ENCODE assay signal across 8 cellular contexts in the genomic region with DNA sequence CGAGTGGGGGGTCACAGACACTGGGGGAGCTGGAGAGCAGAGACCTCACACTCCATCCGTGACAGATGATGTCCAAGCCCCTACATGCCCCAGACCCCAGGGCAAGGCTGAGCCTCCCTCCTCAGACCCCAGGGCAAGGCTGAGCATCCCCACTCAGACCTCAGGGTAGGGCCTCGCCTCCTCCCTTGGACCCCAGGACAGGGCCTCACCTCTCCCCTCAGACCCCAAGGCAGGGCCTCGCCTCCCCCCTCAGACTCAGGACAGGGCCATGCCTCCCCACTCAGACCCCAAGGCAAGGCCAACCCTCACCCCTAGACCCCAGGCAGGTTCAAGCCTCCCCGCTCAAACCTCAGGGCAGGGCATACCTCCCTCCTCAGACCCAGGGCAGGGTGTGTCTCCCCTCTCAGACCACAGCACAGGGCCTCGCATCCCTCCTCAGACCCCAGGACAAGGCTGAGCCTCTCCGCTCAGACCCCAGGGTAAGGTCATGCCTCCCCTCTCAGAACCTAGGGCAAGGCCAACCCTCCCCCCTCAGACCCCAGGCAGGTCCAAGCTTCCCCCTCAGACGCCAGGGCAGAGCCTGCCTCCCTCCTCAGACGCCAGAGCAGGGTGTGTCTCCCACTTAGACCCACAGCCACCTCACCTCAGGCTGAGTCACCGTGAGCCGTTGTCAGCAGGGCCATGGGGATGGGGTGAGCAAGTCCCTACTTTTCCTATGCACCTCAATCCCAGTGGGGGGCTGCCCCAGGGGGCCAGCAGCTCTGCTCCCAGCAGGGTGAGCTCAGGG. TPM values are rescaled to one million over a fixed set of nuclear protein-coding genes. Genes with fewer than 3 reads are reported as not detected.
DNase-seq lines count a peak whose midpoint lies in the region; ATAC-seq and TF ChIP-seq lines count a peak whose summit lies in the region.

No MANE protein-coding gene starts in this region.

- TF ChIP-seq RAD21 in SK-N-SH (IDR thresholded peaks at IDR 0.05; ENCODE audit: low read length): no peak

- H3K27me3 Mint-ChIP-seq in activated CD4-positive, alpha-beta memory T cell treated with anti-CD3 and anti-CD28 coated beads, Interleukin-2, amount 10 ng/mL, durations not matched to agents 7 days and 5 days: no peaks in the 10 kb centered on the region

- TF ChIP-seq EP300 in SK-N-SH (IDR thresholded peaks at IDR 0.05; ENCODE audit: borderline replicate concordance in 1 of 2, low read depth in 1 of 2, low read length in 1 of 2): no peak

- H2AFZ ChIP-seq in SK-N-SH (ENCODE audit: low read depth): no peak overlapping the region
- H2AFZ ChIP-seq in fibroblast of lung (ENCODE audit: low read length): peak overlapping the region; percentile 30

- H3K9ac ChIP-seq in SK-N-SH (no peak overlapping the region), fibroblast of lung (ENCODE audit: insufficient read depth, low read length) (no peak overlapping the region)

- H3K4me2 ChIP-seq in SK-N-SH (no peak overlapping the region), fibroblast of lung (ENCODE audit: extremely low read depth, insufficient read depth, low read length) (peak overlapping the region; percentile 59)

- H3K4me1 ChIP-seq in SK-N-SH (ENCODE audit: control insufficient read depth in 1 of 2, insufficient read depth in 2 of 2, low read depth in 1 of 2, low read length in 1 of 2) (no peaks in the 10 kb centered on the region; a peak in 1 of 4 replicates), fibroblast of lung (ENCODE audit: control insufficient read depth, extremely low read depth, insufficient read depth, low read length) (peaks cover 11% of the 10 kb centered on the region)

- H3K36me3 Mint-ChIP-seq in activated CD4-positive, alpha-beta memory T cell treated with anti-CD3 and anti-CD28 coated beads, Interleukin-2, amount 10 ng/mL, durations not matched to agents 7 days and 5 days (ENCODE audit: low read depth): peaks cover 42% of the 10 kb centered on the region

- TF ChIP-seq CTCF in SK-N-SH (IDR thresholded peaks at IDR 0.05) (no peak), fibroblast of lung (conservative IDR thresholded peaks at IDR 0.05 in 1 of 2, IDR thresholded peaks at IDR 0.05 in 1 of 2; ENCODE audit: low read depth in 1 of 2, low read length in 2 of 2) (no peak)

- DNase-seq in SK-N-SH (no peak), fibroblast of lung (ENCODE audit: low read depth in 2 of 2) (peak; percentile 33 to 73), MV-4-11 (lab: John Stamatoyannopoulos, UW) (no peak), NCI-H446 treated with DMSO at 0.1 percent for 48 hours (lab: John Stamatoyannopoulos, UW) (no peak)
- DNase-seq in activated CD4-positive, alpha-beta memory T cell treated with anti-CD3 and anti-CD28 coated beads, Interleukin-2, amount 10 ng/mL, durations not matched to agents 7 days and 5 days: peak; percentile 86
- DNase-seq in stimulated activated CD4-positive, alpha-beta T cell treated with anti-CD3 and anti-CD28 coated beads, TNF-alpha, amount 100 ng/mL, for 4 hours (ENCODE audit: low read depth in 3 of 3): peak; percentile 42 to 64 (median 57)

- no peaks in the 10 kb centered on the region for H3K9me3 Mint-ChIP-seq in activated CD4-positive, alpha-beta memory T cell treated with anti-CD3 and anti-CD28 coated beads, Interleukin-2, amount 10 ng/mL, durations not matched to agents 7 days and 5 days

- no peaks in the 10 kb centered on the region for H3K9me2 ChIP-seq in SK-N-SH

- H3K4me1 Mint-ChIP-seq in activated CD4-positive, alpha-beta memory T cell treated with anti-CD3 and anti-CD28 coated beads, Interleukin-2, amount 10 ng/mL, durations not matched to agents 7 days and 5 days: peaks cover 25% of the 10 kb centered on the region

- 92% methylated on average over 2 of the region's 11 CpGs for WGBS in SK-N-SH (ENCODE audit: low lambda C conversion rate)

- POLR2A ChIA-PET in SK-N-SH (lab: Yijun Ruan, JAX): interaction anchor here (0.6 kb wide), 1 partner anchor 327 kb away, joined by 3 read pairs; no protein-coding TSS in a partner anchor
- POLR2A ChIA-PET in activated CD4-positive, alpha-beta memory T cell treated with anti-CD3 and anti-CD28 coated beads, Interleukin-2, amount 10 ng/mL, durations not matched to agents 7 days and 5 days (lab: Charles Lee): interaction anchor here (0.6 to 2.4 kb wide), 12 partner anchors 9 to 330 kb away, joined by 3 to 20 read pairs (median 5); a partner anchor contains a TSS

- H3K9me3 ChIP-seq in SK-N-SH (no peaks in the 10 kb centered on the region), fibroblast of lung (ENCODE audit: control insufficient read depth, insufficient read depth, low read depth, low read length) (no peaks in the 10 kb centered on the region)

- H3K27ac ChIP-seq in SK-N-SH (ENCODE audit: low read depth in 2 of 2, low read length in 1 of 2) (no peak overlapping the region), fibroblast of lung (ENCODE audit: insufficient read depth, low read length) (peak overlapping the region; percentile 54)

- H3K36me3 ChIP-seq in SK-N-SH (replicated peaks in 1 of 2; ENCODE audit: control insufficient read depth in 1 of 2, insufficient read depth in 2 of 2, low read length in 1 of 2): no peaks in the 10 kb centered on the region
- H3K36me3 ChIP-seq in fibroblast of lung (ENCODE audit: control insufficient read depth, insufficient read depth, low read length): no peaks in the 10 kb centered on the region

- ATAC-seq in SK-N-SH treated with all-trans-retinoic acid at 6 μM for 48 hours (peak; percentile 59), GM21381 (IDR thresholded peaks at IDR 0.05; ENCODE audit: unreplicated experiment) (no peak)

- H3K79me2 ChIP-seq in SK-N-SH (ENCODE audit: insufficient read depth) (no peaks in the 10 kb centered on the region), fibroblast of lung (ENCODE audit: control insufficient read depth, insufficient read depth, low read length) (no peaks in the 10 kb centered on the region)

- H3F3A ChIP-seq in SK-N-SH (replicated peaks; ENCODE audit: insufficient read depth): no peaks in the 10 kb centered on the region

- no peaks in the 10 kb centered on the region for H4K20me1 ChIP-seq in SK-N-SH (ENCODE audit: insufficient read depth)
- no peaks in the 10 kb centered on the region for H4K20me1 ChIP-seq in fibroblast of lung (ENCODE audit: control insufficient read depth, extremely low read depth, insufficient read depth, low read length)

- CTCF ChIA-PET in SK-N-SH (lab: Yijun Ruan, JAX): interaction anchor here (1.2 kb wide), 1 partner anchor 13 kb away, joined by 3 read pairs; no protein-coding TSS in a partner anchor
- CTCF ChIA-PET in activated CD4-positive, alpha-beta memory T cell treated with anti-CD3 and anti-CD28 coated beads, Interleukin-2, amount 10 ng/mL, durations not matched to agents 7 days and 5 days (lab: Charles Lee): interaction anchor here (0.8 to 1.0 kb wide), 3 partner anchors 13 to 31 kb away, joined by 3 read pairs; no protein-coding TSS in a partner anchor

- H3K4me3 ChIP-seq in SK-N-SH (ENCODE audit: low read depth in 2 of 2, low read length in 1 of 2) (no peak overlapping the region), fibroblast of lung (replicated peaks in 1 of 4; ENCODE audit: control extremely low read depth in 1 of 4, insufficient read depth in 1 of 4, low read depth in 3 of 4, low read length in 4 of 4) (no peak overlapping the region)

- H3K27me3 ChIP-seq in SK-N-SH (ENCODE audit: insufficient read depth) (no peaks in the 10 kb centered on the region), fibroblast of lung (ENCODE audit: control insufficient read depth, insufficient read depth, low read length) (no peaks in the 10 kb centered on the region)

- H3K4me3 Mint-ChIP-seq in activated CD4-positive, alpha-beta memory T cell treated with anti-CD3 and anti-CD28 coated beads, Interleukin-2, amount 10 ng/mL, durations not matched to agents 7 days and 5 days: peak overlapping the region; percentile 76

- H3K27ac Mint-ChIP-seq in activated CD4-positive, alpha-beta memory T cell treated with anti-CD3 and anti-CD28 coated beads, Interleukin-2, amount 10 ng/mL, durations not matched to agents 7 days and 5 days: peak overlapping the region; percentile 94

RNA-seq across cellular contexts. Expression of a gene that starts 1.7 kb away (rescaled TPM):
- not detected in 2 replicates for polyA plus RNA-seq in SK-N-SH (2012; rRNA removed)
- polyA plus RNA-seq in SK-N-SH (2012; cell fraction: cytosol; rRNA removed): not detected in 2 replicates
- polyA plus RNA-seq in SK-N-SH (2012; cell fraction: nucleus; rRNA removed): 0.18 and 0.27 TPM in 2 replicates
- 100 to 1,000 TPM; 275 to 280 TPM for total RNA-seq in activated CD4-positive, alpha-beta memory T cell treated with anti-CD3 and anti-CD28 coated beads, Interleukin-2, amount 10 ng/mL, durations not matched to agents 7 days and 5 days
- not detected in 2 replicates for total RNA-seq in fibroblast of lung
- polyA plus RNA-seq in fibroblast of lung: not detected in 2 replicates
- polyA plus RNA-seq in fibroblast of lung (2012): not detected in 2 replicates
- polyA minus RNA-seq in fibroblast of lung (ENCODE audit: low replicate concordance): not detected in 2 replicates

RNA-seq across cellular contexts. Expression of a gene that starts 8.8 kb away (rescaled TPM):
- 67.0 and 69.0 TPM in 2 replicates for polyA plus RNA-seq in SK-N-SH (2012; rRNA removed)
- polyA plus RNA-seq in SK-N-SH (2012; cell fraction: cytosol; rRNA removed): 23.8 and 45.1 TPM in 2 replicates
- polyA plus RNA-seq in SK-N-SH (2012; cell fraction: nucleus; rRNA removed): 131 and 133 TPM in 2 replicates
- total RNA-seq in activated CD4-positive, alpha-beta memory T cell treated with anti-CD3 and anti-CD28 coated beads, Interleukin-2, amount 10 ng/mL, durations not matched to agents 7 days and 5 days: 10 to 100 TPM; 49.6 to 52.0 TPM
- total RNA-seq in fibroblast of lung: 24.4 and 35.8 TPM in 2 replicates
- 33.0 and 52.5 TPM in 2 replicates for polyA plus RNA-seq in fibroblast of lung
- polyA plus RNA-seq in fibroblast of lung (2012): 58.8 and 103 TPM in 2 replicates
- polyA minus RNA-seq in fibroblast of lung (ENCODE audit: low replicate concordance): 108 and 141 TPM in 2 replicates

RNA-seq across cellular contexts. Expression of a gene that starts 41.1 kb away (rescaled TPM):
- polyA plus RNA-seq in SK-N-SH (2012; rRNA removed) (0.05 and 0.13 TPM in 2 replicates), fibroblast of lung (not detected in 2 replicates)
- polyA plus RNA-seq in SK-N-SH (2012; cell fraction: cytosol; rRNA removed): 0.03 and 0.04 TPM in 2 replicates
- polyA plus RNA-seq in SK-N-SH (2012; cell fraction: nucleus; rRNA removed): 0.15 and 0.21 TPM in 2 replicates
- 100 to 1,000 TPM; 140 TPM for total RNA-seq in activated CD4-positive, alpha-beta memory T cell treated with anti-CD3 and anti-CD28 coated beads, Interleukin-2, amount 10 ng/mL, durations not matched to agents 7 days and 5 days
- not detected in 2 replicates for total RNA-seq in fibroblast of lung
- polyA plus RNA-seq in fibroblast of lung (2012): not detected in 2 replicates
- polyA minus RNA-seq in fibroblast of lung (ENCODE audit: low replicate concordance): not detected in 2 replicates

RNA-seq across cellular contexts. Expression of a gene that starts 47.6 kb away (rescaled TPM):
- polyA plus RNA-seq in SK-N-SH (2012; rRNA removed) (0.33 and 0.57 TPM in 2 replicates), fibroblast of lung (not detected in 2 replicates)
- 0.27 and 0.42 TPM in 2 replicates for polyA plus RNA-seq in SK-N-SH (2012; cell fraction: cytosol; rRNA removed)
- 1.5 and 3.5 TPM in 2 replicates for polyA plus RNA-seq in SK-N-SH (2012; cell fraction: nucleus; rRNA removed)
- total RNA-seq in activated CD4-positive, alpha-beta memory T cell treated with anti-CD3 and anti-CD28 coated beads, Interleukin-2, amount 10 ng/mL, durations not matched to agents 7 days and 5 days: under 1 TPM; 0.25 to 0.43 TPM
- under 0.01 TPM in 1 of 2 replicates, not detected in the other for total RNA-seq in fibroblast of lung
- not detected in 2 replicates for polyA plus RNA-seq in fibroblast of lung (2012)
- not detected in 2 replicates for polyA minus RNA-seq in fibroblast of lung (ENCODE audit: low replicate concordance)

Comparison
In these comparisons a context has a peak if more than half of its experiments do, and no peak if none do; other contexts are left out.
1. DNase-seq: peak in activated CD4-positive, alpha-beta memory T cell treated with anti-CD3 and anti-CD28 coated beads, Interleukin-2, amount 10 ng/mL, durations not matched to agents 7 days and 5 days (single experiment), fibroblast of lung (2 of 2) and stimulated activated CD4-positive, alpha-beta T cell treated with anti-CD3 and anti-CD28 coated beads, TNF-alpha, amount 100 ng/mL, for 4 hours (3 of 3); none in SK-N-SH (single experiment), MV-4-11 (single experiment) and NCI-H446 treated with DMSO at 0.1 percent for 48 hours (single experiment).
2. RNA of a gene that starts 1.7 kb away (total RNA-seq): 275 to 280 TPM in activated CD4-positive, alpha-beta memory T cell treated with anti-CD3 and anti-CD28 coated beads, Interleukin-2, amount 10 ng/mL, durations not matched to agents 7 days and 5 days; not detected in fibroblast of lung; every median in the first group is over 100 times any median in the second.
3. RNA of a gene that starts 41.1 kb away (total RNA-seq): 140 TPM in activated CD4-positive, alpha-beta memory T cell treated with anti-CD3 and anti-CD28 coated beads, Interleukin-2, amount 10 ng/mL, durations not matched to agents 7 days and 5 days; not detected in fibroblast of lung; every median in the first group is over 100 times any median in the second.